In the genomic region with DNA sequence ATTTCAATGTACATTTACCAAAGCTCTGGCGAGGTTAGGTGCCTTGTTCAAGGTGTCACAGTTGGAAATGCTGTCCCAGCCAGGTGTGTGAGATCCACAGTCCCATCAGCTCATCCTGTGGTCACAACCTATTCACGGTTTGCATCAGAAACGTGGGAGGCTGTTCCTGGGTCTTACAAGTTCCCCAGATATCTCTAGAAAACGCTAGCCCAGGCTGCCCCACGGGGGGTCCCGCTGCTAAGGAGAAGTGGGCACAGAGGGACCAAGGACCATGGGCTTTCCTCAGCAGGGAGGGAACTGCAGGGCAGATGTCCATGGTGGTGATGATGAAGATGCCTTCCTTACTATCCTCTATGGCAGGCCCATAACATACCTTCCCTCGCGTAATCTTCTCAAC, we compare ENCODE assay signal across 8 cellular contexts. TPM values are rescaled to one million over a fixed set of nuclear protein-coding genes. Genes with fewer than 3 reads are reported as not detected.
DNase-seq lines count a peak whose midpoint lies in the region; ATAC-seq and TF ChIP-seq lines count a peak whose summit lies in the region.

No MANE protein-coding gene starts in this region.

- H3K4me2 ChIP-seq in fibroblast of lung (ENCODE audit: extremely low read depth, insufficient read depth, low read length), result peak overlapping the region; percentile 72

- DNase-seq in BJ (ENCODE audit: low read depth), result no peak
- DNase-seq in T-helper 17 cell, result no peak
- peak in 1 of 2 donors; percentile 6 for DNase-seq in fibroblast of lung (ENCODE audit: low read depth in 2 of 2)
- DNase-seq in psoas muscle, result no peak
- no peak for DNase-seq in activated CD4-positive, CD25-positive, alpha-beta regulatory T cell treated with anti-CD3 and anti-CD28 coated beads, Interleukin-2, amount 50 U/mL, for 72 hours
- DNase-seq in mucosa of gallbladder (ENCODE audit: low spot score), result no peak

- CTCF ChIA-PET in BJ (lab: Yijun Ruan, JAX), result no interaction called here

- WGBS in psoas muscle, 3 donors, result 17 to 26% (median 19%) methylated on average over 8 of the region's 8 CpGs

- H2AFZ ChIP-seq in fibroblast of lung (ENCODE audit: low read length), result peak overlapping the region; percentile 69

- no peaks in the 10 kb centered on the region for H3K36me3 ChIP-seq in BJ (ENCODE audit: control insufficient read depth, insufficient read depth, low read length)
- no peaks in the 10 kb centered on the region for H3K36me3 ChIP-seq in fibroblast of lung (ENCODE audit: control insufficient read depth, insufficient read depth, low read length)
- H3K36me3 ChIP-seq in psoas muscle (ENCODE audit: insufficient read depth in 1 of 2, low read depth in 1 of 2), result peaks cover 0 to 26% of the 10 kb centered on the region in 2 donors

- H3K27me3 Mint-ChIP-seq in T-helper 17 cell, result no peaks in the 10 kb centered on the region

- peak overlapping the region; percentile 89 for H3K4me3 Mint-ChIP-seq in T-helper 17 cell

- peaks cover 5% of the 10 kb centered on the region for H3K4me1 ChIP-seq in fibroblast of lung (ENCODE audit: control insufficient read depth, extremely low read depth, insufficient read depth, low read length)
- H3K4me1 ChIP-seq in psoas muscle, result peaks cover 10% of the 10 kb centered on the region

- intact Hi-C loops in psoas muscle (cut with DNase I), result no loop called here

- TF ChIP-seq CTCF in BJ (IDR thresholded peaks at IDR 0.05; ENCODE audit: insufficient read depth, low read depth, low read length), result no peak
- TF ChIP-seq CTCF in fibroblast of lung (conservative IDR thresholded peaks at IDR 0.05 in 1 of 2, IDR thresholded peaks at IDR 0.05 in 1 of 2; ENCODE audit: low read depth in 1 of 2, low read length in 2 of 2), result no peak
- TF ChIP-seq CTCF in psoas muscle (IDR thresholded peaks at IDR 0.05), result no peak

- POLR2A ChIA-PET in BJ (lab: Charles Lee), result interaction anchor here (0.7 kb wide), 1 partner anchor 1203 kb away, joined by 3 read pairs; no protein-coding TSS in a partner anchor

- peak overlapping the region; percentile 77 for H3K9ac ChIP-seq in fibroblast of lung (ENCODE audit: insufficient read depth, low read length)

- no peaks in the 10 kb centered on the region for H3K36me3 Mint-ChIP-seq in T-helper 17 cell (ENCODE audit: low read depth)

- peaks cover 19% of the 10 kb centered on the region for H3K4me1 Mint-ChIP-seq in T-helper 17 cell

- no peaks in the 10 kb centered on the region for H3K27me3 ChIP-seq in BJ (ENCODE audit: control insufficient read depth, insufficient read depth, low read length)
- H3K27me3 ChIP-seq in fibroblast of lung (ENCODE audit: control insufficient read depth, insufficient read depth, low read length), result no peaks in the 10 kb centered on the region
- H3K27me3 ChIP-seq in psoas muscle (ENCODE audit: insufficient read depth in 3 of 3, low read length in 2 of 3), result no peaks in the 10 kb centered on the region

- H3K9me3 ChIP-seq in T-helper 17 cell (ENCODE audit: control insufficient read depth, low read length, poor library complexity, severe bottlenecking) (no peaks in the 10 kb centered on the region), fibroblast of lung (ENCODE audit: control insufficient read depth, insufficient read depth, low read depth, low read length) (no peaks in the 10 kb centered on the region), psoas muscle (no peaks in the 10 kb centered on the region)

- H3K27ac ChIP-seq in fibroblast of lung (ENCODE audit: insufficient read depth, low read length), result peak overlapping the region; percentile 53
- peak overlapping the region; percentile 93 for H3K27ac ChIP-seq in psoas muscle

- H3K27ac Mint-ChIP-seq in T-helper 17 cell, result peak overlapping the region; percentile 62

- H3K4me3 ChIP-seq in BJ (ENCODE audit: low read depth, low read length) (peak overlapping the region; percentile 93), fibroblast of lung (replicated peaks in 1 of 4; ENCODE audit: control extremely low read depth in 1 of 4, insufficient read depth in 1 of 4, low read depth in 3 of 4, low read length in 4 of 4) (peak overlapping the region; percentile 50 to 85 (median 66)), psoas muscle (peak overlapping the region; percentile 100)

- peak; percentile 5 for ATAC-seq in GM21526 (IDR thresholded peaks at IDR 0.05; ENCODE audit: low FRiP score, unreplicated experiment)
- ATAC-seq in T-helper 17 cell, result no peak
- ATAC-seq in psoas muscle, result peak in 1 of 4 donors; percentile 8
- ATAC-seq in GM19035 (IDR thresholded peaks at IDR 0.05; ENCODE audit: unreplicated experiment), result no peak

- no peaks in the 10 kb centered on the region for H3K79me2 ChIP-seq in fibroblast of lung (ENCODE audit: control insufficient read depth, insufficient read depth, low read length)

- H4K20me1 ChIP-seq in fibroblast of lung (ENCODE audit: control insufficient read depth, extremely low read depth, insufficient read depth, low read length), result no peaks in the 10 kb centered on the region

RNA-seq across cellular contexts. Expression of gene FECH, which starts 0.7 kb away (rescaled TPM):
- polyA plus RNA-seq in BJ (2011; rRNA removed), result 63.4 and 68.9 TPM in 2 replicates
- 18.8 and 28.9 TPM in 2 replicates for polyA minus RNA-seq in BJ (2011; rRNA and poly(A)+ RNA removed)
- 10 to 100 TPM in 1 of 2 donors, 1 to 10 TPM in 1; 9.9 to 10.8 TPM for total RNA-seq in T-helper 17 cell
- 17.7 and 23.8 TPM in 2 replicates for total RNA-seq in fibroblast of lung
- 44.4 and 52.7 TPM in 2 replicates for polyA plus RNA-seq in fibroblast of lung
- polyA plus RNA-seq in fibroblast of lung (2012), result 27.4 and 33.3 TPM in 2 replicates
- 18.0 and 26.1 TPM in 2 replicates for polyA minus RNA-seq in fibroblast of lung (ENCODE audit: low replicate concordance)
- 10 to 100 TPM; 36.5 to 51.4 (median 44.8) TPM for total RNA-seq in psoas muscle
- 10 to 100 TPM; 14.4 to 59.7 (median 17.1) TPM for polyA plus RNA-seq in psoas muscle
- total RNA-seq in mucosa of gallbladder, result 20.0 TPM

RNA-seq across cellular contexts. Expression of gene NARS1, which starts 35.8 kb away (rescaled TPM):
- polyA plus RNA-seq in BJ (2011; rRNA removed) (169 and 250 TPM in 2 replicates), fibroblast of lung (133 and 140 TPM in 2 replicates), psoas muscle (100 to 1,000 TPM in 2 of 3 donors, 10 to 100 TPM in 1; 98.2 to 170 (median 167) TPM)
- 123 and 213 TPM in 2 replicates for polyA minus RNA-seq in BJ (2011; rRNA and poly(A)+ RNA removed)
- total RNA-seq in T-helper 17 cell (10 to 100 TPM; 63.3 to 87.3 TPM), fibroblast of lung (202 and 207 TPM in 2 replicates), psoas muscle (100 to 1,000 TPM in 2 of 4 donors, 10 to 100 TPM in 2; 78.3 to 173 (median 112) TPM), mucosa of gallbladder (116 TPM)
- polyA plus RNA-seq in fibroblast of lung (2012), result 107 and 121 TPM in 2 replicates
- 58.5 and 88.0 TPM in 2 replicates for polyA minus RNA-seq in fibroblast of lung (ENCODE audit: low replicate concordance)
